1 cellular context compared by ENCODE assay signal in genomic region chr1:36966242-36966641, GRCh38.
TF ChIP-seq lines count a peak whose summit lies in the region.

No MANE protein-coding gene starts in this region.

TF ChIP-seq in WTC11, 78 proteins besides CTCF, POLR2A, EP300 and RAD21 (continued from another document):
- TF ChIP-seq NFE2L1 (CRISPR knock-in tag; IDR thresholded peaks at IDR 0.05) = peak; percentile 84
- no peak for TF ChIP-seq ZMAT4 (CRISPR knock-in tag; IDR thresholded peaks at IDR 0.05)
- TF ChIP-seq ZNF263 (CRISPR knock-in tag; IDR thresholded peaks at IDR 0.05; ENCODE audit: low read depth) = 0 out of 2 replicates have a peak, but pooled peaks have one; percentile 15
- no peak for TF ChIP-seq PRDM15 (CRISPR knock-in tag; IDR thresholded peaks at IDR 0.05)
- peak; percentile 81; the same call in 1 of the 2 replicates for TF ChIP-seq ARID4B (CRISPR knock-in tag; IDR thresholded peaks at IDR 0.05; ENCODE audit: borderline replicate concordance)
- peak; percentile 68; the same call in 1 of the 2 replicates for TF ChIP-seq SMAD3 (CRISPR knock-in tag; IDR thresholded peaks at IDR 0.05; ENCODE audit: borderline replicate concordance)
- TF ChIP-seq IRF1 (CRISPR knock-in tag; IDR thresholded peaks at IDR 0.05) = 0 out of 2 replicates have a peak, but pooled peaks have one; percentile 64
- no peak for TF ChIP-seq PREB (CRISPR knock-in tag; IDR thresholded peaks at IDR 0.05; ENCODE audit: borderline replicate concordance)
- TF ChIP-seq SMAD4 (CRISPR knock-in tag; IDR thresholded peaks at IDR 0.05) = peak; percentile 78; the same call in 1 of the 2 replicates
- peak; percentile 92 for TF ChIP-seq TEAD4 (CRISPR knock-in tag; IDR thresholded peaks at IDR 0.05)
- peak; percentile 72 for TF ChIP-seq FOXP1 (CRISPR knock-in tag; IDR thresholded peaks at IDR 0.05; ENCODE audit: borderline replicate concordance)
- TF ChIP-seq CREB1 (CRISPR knock-in tag; IDR thresholded peaks at IDR 0.05) = 0 out of 2 replicates have a peak, but pooled peaks have one; percentile 55
- peak; percentile 91 for TF ChIP-seq JUN (CRISPR knock-in tag; IDR thresholded peaks at IDR 0.05)
- TF ChIP-seq FOXK1 (CRISPR knock-in tag; IDR thresholded peaks at IDR 0.05) = peak; percentile 68; the same call in 1 of the 2 replicates
- TF ChIP-seq ATF2 (CRISPR knock-in tag; IDR thresholded peaks at IDR 0.05; ENCODE audit: borderline replicate concordance, low read depth) = peak; percentile 70; the same call in 1 of the 2 replicates
- no peak for TF ChIP-seq JAZF1 (CRISPR knock-in tag; IDR thresholded peaks at IDR 0.05)
- no peak for TF ChIP-seq E2F5 (CRISPR knock-in tag; IDR thresholded peaks at IDR 0.05)
- TF ChIP-seq ZNF219 (CRISPR knock-in tag; IDR thresholded peaks at IDR 0.05; ENCODE audit: borderline replicate concordance) = peak; percentile 75; the same call in 1 of the 2 replicates
